ENCODE assay signal across 13 cellular contexts in the genomic region with DNA sequence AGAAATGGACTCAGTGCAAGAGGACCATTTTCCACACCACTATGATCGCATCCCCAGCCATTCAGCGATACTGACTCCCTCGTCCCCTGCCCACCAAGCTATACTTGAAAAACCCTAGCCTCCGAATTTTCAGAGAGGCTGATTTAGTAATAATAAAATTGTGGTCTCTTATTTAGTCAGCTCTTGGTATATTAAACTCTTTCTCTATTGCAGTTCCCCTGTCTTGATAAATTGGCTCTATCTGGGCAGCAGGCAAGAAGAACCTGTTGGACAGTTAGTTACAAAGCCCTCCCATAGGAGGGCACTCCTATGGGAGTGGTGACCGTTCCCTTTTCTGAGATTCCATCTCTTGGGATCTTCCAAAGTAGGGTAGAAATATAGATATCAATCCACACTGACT. TPM values are rescaled to one million over a fixed set of nuclear protein-coding genes. Genes with fewer than 3 reads are reported as not detected.
A peak's percentile ranks its signal among the peaks of the same experiment; 100 is the strongest.
DNase-seq lines count a peak whose midpoint lies in the region; ATAC-seq and TF ChIP-seq lines count a peak whose summit lies in the region.
"Had no signal": no experiment of that assay in that cellular context is flagged by ENCODE, and none has a peak within 500 bp of the region (broad histone marks: within the 10 kb centered on the region; RNA-seq: fewer than 3 reads in every experiment).

No MANE protein-coding gene starts in this region.

- ATAC-seq in left lung: no peak
- ATAC-seq: HepG2 had no signal

- H3K4me1 ChIP-seq in HEK293 (ENCODE audit: control insufficient read depth, insufficient read depth, low read length) (no peaks in the 10 kb centered on the region), esophagus squamous epithelium (peaks cover 37 to 63% (median 54%) of the 10 kb centered on the region in 3 donors), left lung (peaks cover 4 to 79% of the 10 kb centered on the region in 2 donors)

- no peak for DNase-seq in RWPE1 (ENCODE audit: low spot score)
- DNase-seq in esophagus squamous epithelium (lab: John Stamatoyannopoulos, UW): no peak
- DNase-seq in left lung: no peak
- DNase-seq in NCI-H526 treated with DMSO at 0.1 percent for 48 hours (lab: John Stamatoyannopoulos, UW): no peak
- DNase-seq in DMS153 (lab: John Stamatoyannopoulos, UW): no peak
- DNase-seq: AML-193; Caco-2; CD8-positive, alpha-beta memory T cell; DMS53; GF-D8 had no signal

- intact Hi-C loops in esophagus squamous epithelium (cut with DNase I) (no loop called here), left lung (cut with DNase I) (no loop called here)

- TF ChIP-seq POLR2A in esophagus squamous epithelium (IDR thresholded peaks at IDR 0.05): no peak

- CTCF ChIA-PET in HEK293 (lab: Yijun Ruan, JAX): interaction anchor here (0.6 kb wide), 1 partner anchor 51 kb away, joined by 3 read pairs; no protein-coding TSS in a partner anchor
- CTCF ChIA-PET in RWPE1 (lab: Yijun Ruan, JAX): no interaction called here

- 68 to 86% methylated on average over 5 of the region's 5 CpGs for WGBS in esophagus squamous epithelium, 2 donors

- POLR2A ChIA-PET in HEK293 (lab: Yijun Ruan, JAX): no interaction called here
- POLR2A ChIA-PET in RWPE1 (lab: Yijun Ruan, JAX; ENCODE audit: low non-redundant PET): no interaction called here

- H3K4me3 ChIP-seq in HEK293 (ENCODE audit: low read depth, low read length) (no peak overlapping the region), esophagus squamous epithelium (no peak overlapping the region), left lung (no peak overlapping the region)
- H3K4me3 ChIP-seq: BLaER1 had no signal

- H3K36me3 ChIP-seq in HEK293 (ENCODE audit: control insufficient read depth in 2 of 2, insufficient read depth in 1 of 2, low read length in 2 of 2) (no peaks in the 10 kb centered on the region), esophagus squamous epithelium (no peaks in the 10 kb centered on the region), left lung (no peaks in the 10 kb centered on the region)
- H3K36me3 ChIP-seq: BLaER1 had no signal

- H3K9me3 ChIP-seq in HEK293 (ENCODE audit: control insufficient read depth, insufficient read depth, low read depth, low read length): no peaks in the 10 kb centered on the region
- peaks cover 0 to 13% (median 8%) of the 10 kb centered on the region in 3 donors for H3K9me3 ChIP-seq in esophagus squamous epithelium
- peaks cover 0 to 9% of the 10 kb centered on the region in 2 donors for H3K9me3 ChIP-seq in left lung

- H3K27me3 ChIP-seq in esophagus squamous epithelium (no peaks in the 10 kb centered on the region), left lung (no peaks in the 10 kb centered on the region)
- H3K27me3 ChIP-seq: BLaER1 had no signal

- TF ChIP-seq CTCF in HEK293 (tag by site-specific recombination; IDR thresholded peaks at IDR 0.05): no peak
- no peak for TF ChIP-seq CTCF in RWPE1 (conservative IDR thresholded peaks at IDR 0.05; ENCODE audit: low read depth)
- no peak for TF ChIP-seq CTCF in esophagus squamous epithelium (IDR thresholded peaks at IDR 0.05)
- TF ChIP-seq CTCF in left lung (IDR thresholded peaks at IDR 0.05): no peak

- H3K27ac ChIP-seq in HEK293 (ENCODE audit: extremely low read depth, low read depth, low read length) (no peak overlapping the region), RWPE1 (peak overlapping the region; percentile 92), esophagus squamous epithelium (peak overlapping the region; percentile 62 to 89 (median 69)), left lung (peak overlapping the region in 1 of 2 donors; percentile 68)

TF ChIP-seq in HEK293, 187 proteins besides CTCF, POLR2A, EP300 and RAD21:
- TF ChIP-seq ZNF10 (tag by site-specific recombination; IDR thresholded peaks at IDR 0.05): no peak
- peak; percentile 79 for TF ChIP-seq SETDB1 (IDR thresholded peaks at IDR 0.05; ENCODE audit: insufficient read length, low read length)

RNA-seq across cellular contexts. Expression of gene NFKBIA, which starts 33.6 kb away (rescaled TPM):
- 100 to 1,000 TPM; 139 to 441 (median 298) TPM for total RNA-seq in esophagus squamous epithelium
- 100 to 1,000 TPM; 133 to 348 TPM for total RNA-seq in left lung
